1 cellular context compared by ENCODE assay signal in the genomic region with DNA sequence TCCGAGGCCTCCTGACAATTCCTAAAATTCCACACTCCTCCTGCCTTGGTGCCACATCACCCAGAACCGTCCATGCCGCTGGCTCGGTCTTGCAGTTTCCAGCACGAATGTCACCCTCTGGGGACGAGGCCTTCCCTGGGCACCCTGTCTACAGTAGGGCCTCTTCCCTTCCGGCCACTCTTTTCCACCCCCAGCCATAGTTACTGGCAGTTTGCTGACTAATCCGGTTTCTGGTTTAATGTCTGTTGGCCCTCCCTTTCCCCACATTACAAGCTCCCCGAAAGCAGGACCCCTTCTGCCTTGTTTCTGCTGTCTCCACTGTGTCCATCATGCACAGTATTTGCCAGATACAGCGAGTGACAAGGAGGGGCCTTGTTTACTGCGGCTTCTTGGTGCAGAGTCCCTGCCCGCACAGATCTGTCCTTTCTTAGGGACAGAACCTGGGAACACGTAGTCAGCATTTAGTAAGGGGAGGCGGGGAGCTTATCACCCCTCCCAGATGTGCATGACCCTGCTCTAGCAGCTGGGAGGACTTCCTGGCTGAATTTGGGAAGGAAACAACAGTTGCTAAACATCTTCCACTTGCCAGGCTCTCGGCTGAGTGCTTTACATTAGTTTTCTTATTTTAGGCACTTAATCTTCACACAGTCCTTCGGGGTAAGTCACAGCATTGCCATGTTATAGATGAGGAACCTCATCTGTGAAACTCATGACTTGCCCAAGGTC.
TF ChIP-seq lines count a peak whose summit lies in the region.

No MANE protein-coding gene starts in this region.

TF ChIP-seq in K562, 482 proteins besides CTCF, POLR2A, EP300 and RAD21 (continued from another document and continues in another):
- TF ChIP-seq, protein P1, sequence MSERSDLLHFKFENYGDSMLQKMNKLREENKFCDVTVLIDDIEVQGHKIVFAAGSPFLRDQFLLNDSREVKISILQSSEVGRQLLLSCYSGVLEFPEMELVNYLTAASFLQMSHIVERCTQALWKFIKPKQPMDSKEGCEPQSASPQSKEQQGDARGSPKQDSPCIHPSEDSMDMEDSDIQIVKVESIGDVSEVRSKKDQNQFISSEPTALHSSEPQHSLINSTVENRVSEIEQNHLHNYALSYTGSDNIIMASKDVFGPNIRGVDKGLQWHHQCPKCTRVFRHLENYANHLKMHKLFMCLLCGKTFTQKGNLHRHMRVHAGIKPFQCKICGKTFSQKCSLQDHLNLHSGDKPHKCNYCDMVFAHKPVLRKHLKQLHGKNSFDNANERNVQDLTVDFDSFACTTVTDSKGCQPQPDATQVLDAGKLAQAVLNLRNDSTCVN (CRISPR knock-in tag; IDR thresholded peaks at IDR 0.05) = no peak
- TF ChIP-seq ZNF445 (CRISPR knock-in tag; IDR thresholded peaks at IDR 0.05; ENCODE audit: low read depth) = no peak
- TF ChIP-seq ZKSCAN1 (IDR thresholded peaks at IDR 0.05; ENCODE audit: low read depth, low read length) = peak; percentile 97
- no peak for TF ChIP-seq BRF1 (IDR thresholded peaks at IDR 0.05; ENCODE audit: borderline replicate concordance, extremely low read depth, insufficient read length)
- no peak for TF ChIP-seq ZNF41 (CRISPR knock-in tag; conservative IDR thresholded peaks at IDR 0.05)
- TF ChIP-seq ZNF316 (IDR thresholded peaks at IDR 0.05) = peak; percentile 98
- no peak for TF ChIP-seq ZNF274 (IDR thresholded peaks at IDR 0.05; ENCODE audit: borderline replicate concordance, low read depth, low read length)
- TF ChIP-seq TAF1 (IDR thresholded peaks at IDR 0.05; ENCODE audit: control insufficient read depth, extremely low read depth, insufficient read depth, low read length, severe bottlenecking) = peak; percentile 51
- peak; percentile 61 to 71 for TF ChIP-seq MAZ (CRISPR knock-in tag; conservative IDR thresholded peaks at IDR 0.05 in 1 of 2, IDR thresholded peaks at IDR 0.05 in 1 of 2)
- no peak for TF ChIP-seq CHCHD3 (CRISPR knock-in tag; IDR thresholded peaks at IDR 0.05)
- peak; percentile 61; the same call in 1 of the 2 replicates for TF ChIP-seq SOX6 (IDR thresholded peaks at IDR 0.05)
- no peak for TF ChIP-seq HNRNPL (IDR thresholded peaks at IDR 0.05; ENCODE audit: low read depth, low read length)
- TF ChIP-seq FOXA3 (CRISPR knock-in tag; conservative IDR thresholded peaks at IDR 0.05 in 1 of 2, IDR thresholded peaks at IDR 0.05 in 1 of 2) = peak in 1 of 2 experiments; percentile 43; a peak in 1 of 4 replicates
- TF ChIP-seq, protein P2, sequence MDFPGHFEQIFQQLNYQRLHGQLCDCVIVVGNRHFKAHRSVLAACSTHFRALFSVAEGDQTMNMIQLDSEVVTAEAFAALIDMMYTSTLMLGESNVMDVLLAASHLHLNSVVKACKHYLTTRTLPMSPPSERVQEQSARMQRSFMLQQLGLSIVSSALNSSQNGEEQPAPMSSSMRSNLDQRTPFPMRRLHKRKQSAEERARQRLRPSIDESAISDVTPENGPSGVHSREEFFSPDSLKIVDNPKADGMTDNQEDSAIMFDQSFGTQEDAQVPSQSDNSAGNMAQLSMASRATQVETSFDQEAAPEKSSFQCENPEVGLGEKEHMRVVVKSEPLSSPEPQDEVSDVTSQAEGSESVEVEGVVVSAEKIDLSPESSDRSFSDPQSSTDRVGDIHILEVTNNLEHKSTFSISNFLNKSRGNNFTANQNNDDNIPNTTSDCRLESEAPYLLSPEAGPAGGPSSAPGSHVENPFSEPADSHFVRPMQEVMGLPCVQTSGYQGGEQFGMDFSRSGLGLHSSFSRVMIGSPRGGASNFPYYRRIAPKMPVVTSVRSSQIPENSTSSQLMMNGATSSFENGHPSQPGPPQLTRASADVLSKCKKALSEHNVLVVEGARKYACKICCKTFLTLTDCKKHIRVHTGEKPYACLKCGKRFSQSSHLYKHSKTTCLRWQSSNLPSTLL (IDR thresholded peaks at IDR 0.05) = no peak
- peak; percentile 62 for TF ChIP-seq ATF7 (IDR thresholded peaks at IDR 0.05)
- TF ChIP-seq PHF20 (IDR thresholded peaks at IDR 0.05; ENCODE audit: partially characterized antibody) = no peak
- no peak for TF ChIP-seq ZSCAN32 (CRISPR knock-in tag; IDR thresholded peaks at IDR 0.05)
- TF ChIP-seq, protein P3, sequence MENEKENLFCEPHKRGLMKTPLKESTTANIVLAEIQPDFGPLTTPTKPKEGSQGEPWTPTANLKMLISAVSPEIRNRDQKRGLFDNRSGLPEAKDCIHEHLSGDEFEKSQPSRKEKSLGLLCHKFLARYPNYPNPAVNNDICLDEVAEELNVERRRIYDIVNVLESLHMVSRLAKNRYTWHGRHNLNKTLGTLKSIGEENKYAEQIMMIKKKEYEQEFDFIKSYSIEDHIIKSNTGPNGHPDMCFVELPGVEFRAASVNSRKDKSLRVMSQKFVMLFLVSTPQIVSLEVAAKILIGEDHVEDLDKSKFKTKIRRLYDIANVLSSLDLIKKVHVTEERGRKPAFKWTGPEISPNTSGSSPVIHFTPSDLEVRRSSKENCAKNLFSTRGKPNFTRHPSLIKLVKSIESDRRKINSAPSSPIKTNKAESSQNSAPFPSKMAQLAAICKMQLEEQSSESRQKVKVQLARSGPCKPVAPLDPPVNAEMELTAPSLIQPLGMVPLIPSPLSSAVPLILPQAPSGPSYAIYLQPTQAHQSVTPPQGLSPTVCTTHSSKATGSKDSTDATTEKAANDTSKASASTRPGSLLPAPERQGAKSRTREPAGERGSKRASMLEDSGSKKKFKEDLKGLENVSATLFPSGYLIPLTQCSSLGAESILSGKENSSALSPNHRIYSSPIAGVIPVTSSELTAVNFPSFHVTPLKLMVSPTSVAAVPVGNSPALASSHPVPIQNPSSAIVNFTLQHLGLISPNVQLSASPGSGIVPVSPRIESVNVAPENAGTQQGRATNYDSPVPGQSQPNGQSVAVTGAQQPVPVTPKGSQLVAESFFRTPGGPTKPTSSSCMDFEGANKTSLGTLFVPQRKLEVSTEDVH (IDR thresholded peaks at IDR 0.05; ENCODE audit: low read depth, partially characterized antibody) = no peak
- TF ChIP-seq, protein P4, sequence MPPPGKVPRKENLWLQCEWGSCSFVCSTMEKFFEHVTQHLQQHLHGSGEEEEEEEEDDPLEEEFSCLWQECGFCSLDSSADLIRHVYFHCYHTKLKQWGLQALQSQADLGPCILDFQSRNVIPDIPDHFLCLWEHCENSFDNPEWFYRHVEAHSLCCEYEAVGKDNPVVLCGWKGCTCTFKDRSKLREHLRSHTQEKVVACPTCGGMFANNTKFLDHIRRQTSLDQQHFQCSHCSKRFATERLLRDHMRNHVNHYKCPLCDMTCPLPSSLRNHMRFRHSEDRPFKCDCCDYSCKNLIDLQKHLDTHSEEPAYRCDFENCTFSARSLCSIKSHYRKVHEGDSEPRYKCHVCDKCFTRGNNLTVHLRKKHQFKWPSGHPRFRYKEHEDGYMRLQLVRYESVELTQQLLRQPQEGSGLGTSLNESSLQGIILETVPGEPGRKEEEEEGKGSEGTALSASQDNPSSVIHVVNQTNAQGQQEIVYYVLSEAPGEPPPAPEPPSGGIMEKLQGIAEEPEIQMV (tag; conservative IDR thresholded peaks at IDR 0.05; ENCODE audit: low read depth) = no peak
- TF ChIP-seq HLTF (IDR thresholded peaks at IDR 0.05) = 0 out of 2 replicates have a peak, but pooled peaks have one; percentile 30
- peak; percentile 63 for TF ChIP-seq CREM (IDR thresholded peaks at IDR 0.05; ENCODE audit: low read depth)
- TF ChIP-seq, protein P5, sequence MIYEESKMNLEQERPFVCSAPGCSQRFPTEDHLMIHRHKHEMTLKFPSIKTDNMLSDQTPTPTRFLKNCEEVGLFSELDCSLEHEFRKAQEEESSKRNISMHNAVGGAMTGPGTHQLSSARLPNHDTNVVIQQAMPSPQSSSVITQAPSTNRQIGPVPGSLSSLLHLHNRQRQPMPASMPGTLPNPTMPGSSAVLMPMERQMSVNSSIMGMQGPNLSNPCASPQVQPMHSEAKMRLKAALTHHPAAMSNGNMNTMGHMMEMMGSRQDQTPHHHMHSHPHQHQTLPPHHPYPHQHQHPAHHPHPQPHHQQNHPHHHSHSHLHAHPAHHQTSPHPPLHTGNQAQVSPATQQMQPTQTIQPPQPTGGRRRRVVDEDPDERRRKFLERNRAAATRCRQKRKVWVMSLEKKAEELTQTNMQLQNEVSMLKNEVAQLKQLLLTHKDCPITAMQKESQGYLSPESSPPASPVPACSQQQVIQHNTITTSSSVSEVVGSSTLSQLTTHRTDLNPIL (CRISPR knock-in tag; IDR thresholded peaks at IDR 0.05) = no peak
- TF ChIP-seq ZC3H4 (CRISPR knock-in tag; IDR thresholded peaks at IDR 0.05; ENCODE audit: borderline replicate concordance) = no peak
- no peak for TF ChIP-seq XRCC3 (IDR thresholded peaks at IDR 0.05)
- TF ChIP-seq, protein P6, sequence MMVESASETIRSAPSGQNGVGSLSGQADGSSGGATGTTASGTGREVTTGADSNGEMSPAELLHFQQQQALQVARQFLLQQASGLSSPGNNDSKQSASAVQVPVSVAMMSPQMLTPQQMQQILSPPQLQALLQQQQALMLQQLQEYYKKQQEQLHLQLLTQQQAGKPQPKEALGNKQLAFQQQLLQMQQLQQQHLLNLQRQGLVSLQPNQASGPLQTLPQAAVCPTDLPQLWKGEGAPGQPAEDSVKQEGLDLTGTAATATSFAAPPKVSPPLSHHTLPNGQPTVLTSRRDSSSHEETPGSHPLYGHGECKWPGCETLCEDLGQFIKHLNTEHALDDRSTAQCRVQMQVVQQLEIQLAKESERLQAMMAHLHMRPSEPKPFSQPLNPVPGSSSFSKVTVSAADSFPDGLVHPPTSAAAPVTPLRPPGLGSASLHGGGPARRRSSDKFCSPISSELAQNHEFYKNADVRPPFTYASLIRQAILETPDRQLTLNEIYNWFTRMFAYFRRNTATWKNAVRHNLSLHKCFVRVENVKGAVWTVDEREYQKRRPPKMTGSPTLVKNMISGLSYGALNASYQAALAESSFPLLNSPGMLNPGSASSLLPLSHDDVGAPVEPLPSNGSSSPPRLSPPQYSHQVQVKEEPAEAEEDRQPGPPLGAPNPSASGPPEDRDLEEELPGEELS (CRISPR knock-in tag; IDR thresholded peaks at IDR 0.05; ENCODE audit: borderline replicate concordance) = no peak
- no peak for TF ChIP-seq ASH1L (IDR thresholded peaks at IDR 0.05; ENCODE audit: borderline replicate concordance, low read depth, partially characterized antibody)
- TF ChIP-seq ZNF3 (CRISPR knock-in tag; IDR thresholded peaks at IDR 0.05) = no peak
- TF ChIP-seq BRD9 (IDR thresholded peaks at IDR 0.05; ENCODE audit: low read depth, partially characterized antibody) = peak; percentile 80
- no peak for TF ChIP-seq ZNF707 (CRISPR knock-in tag; conservative IDR thresholded peaks at IDR 0.05)
- peak; percentile 78 for TF ChIP-seq NCOR1 (IDR thresholded peaks at IDR 0.05)
- no peak for TF ChIP-seq FIP1L1 (IDR thresholded peaks at IDR 0.05; ENCODE audit: low read depth, low read length, poor library complexity, severe bottlenecking)
- TF ChIP-seq, protein P7, sequence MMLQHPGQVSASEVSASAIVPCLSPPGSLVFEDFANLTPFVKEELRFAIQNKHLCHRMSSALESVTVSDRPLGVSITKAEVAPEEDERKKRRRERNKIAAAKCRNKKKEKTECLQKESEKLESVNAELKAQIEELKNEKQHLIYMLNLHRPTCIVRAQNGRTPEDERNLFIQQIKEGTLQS (IDR thresholded peaks at IDR 0.05) = peak; percentile 44; the same call in 1 of the 2 replicates
- TF ChIP-seq, protein P7 (CRISPR knock-in tag; conservative IDR thresholded peaks at IDR 0.05) = no peak
- peak; percentile 91 to 96 for TF ChIP-seq FOXK2 (conservative IDR thresholded peaks at IDR 0.05 in 1 of 2, IDR thresholded peaks at IDR 0.05 in 1 of 2; ENCODE audit: low read depth in 2 of 2)
- no peak for TF ChIP-seq ZNF436 (CRISPR knock-in tag; IDR thresholded peaks at IDR 0.05)
- TF ChIP-seq DACH1 (IDR thresholded peaks at IDR 0.05; ENCODE audit: partially characterized antibody) = peak; percentile 77
- no peak for TF ChIP-seq PHB (CRISPR knock-in tag; IDR thresholded peaks at IDR 0.05)
- TF ChIP-seq, protein P8, sequence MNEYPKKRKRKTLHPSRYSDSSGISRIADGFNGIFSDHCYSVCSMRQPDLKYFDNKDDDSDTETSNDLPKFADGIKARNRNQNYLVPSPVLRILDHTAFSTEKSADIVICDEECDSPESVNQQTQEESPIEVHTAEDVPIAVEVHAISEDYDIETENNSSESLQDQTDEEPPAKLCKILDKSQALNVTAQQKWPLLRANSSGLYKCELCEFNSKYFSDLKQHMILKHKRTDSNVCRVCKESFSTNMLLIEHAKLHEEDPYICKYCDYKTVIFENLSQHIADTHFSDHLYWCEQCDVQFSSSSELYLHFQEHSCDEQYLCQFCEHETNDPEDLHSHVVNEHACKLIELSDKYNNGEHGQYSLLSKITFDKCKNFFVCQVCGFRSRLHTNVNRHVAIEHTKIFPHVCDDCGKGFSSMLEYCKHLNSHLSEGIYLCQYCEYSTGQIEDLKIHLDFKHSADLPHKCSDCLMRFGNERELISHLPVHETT (CRISPR knock-in tag; conservative IDR thresholded peaks at IDR 0.05 in 1 of 2, IDR thresholded peaks at IDR 0.05 in 1 of 2) = peak in 1 of 2 experiments; percentile 67; a peak in 1 of 4 replicates
- TF ChIP-seq ZFX (CRISPR knock-in tag; IDR thresholded peaks at IDR 0.05) = peak; percentile 77
- TF ChIP-seq, protein P9, sequence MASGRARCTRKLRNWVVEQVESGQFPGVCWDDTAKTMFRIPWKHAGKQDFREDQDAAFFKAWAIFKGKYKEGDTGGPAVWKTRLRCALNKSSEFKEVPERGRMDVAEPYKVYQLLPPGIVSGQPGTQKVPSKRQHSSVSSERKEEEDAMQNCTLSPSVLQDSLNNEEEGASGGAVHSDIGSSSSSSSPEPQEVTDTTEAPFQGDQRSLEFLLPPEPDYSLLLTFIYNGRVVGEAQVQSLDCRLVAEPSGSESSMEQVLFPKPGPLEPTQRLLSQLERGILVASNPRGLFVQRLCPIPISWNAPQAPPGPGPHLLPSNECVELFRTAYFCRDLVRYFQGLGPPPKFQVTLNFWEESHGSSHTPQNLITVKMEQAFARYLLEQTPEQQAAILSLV (tag; IDR thresholded peaks at IDR 0.05) = peak; percentile 11; the same call in 1 of the 2 replicates
- TF ChIP-seq ZSCAN29 (IDR thresholded peaks at IDR 0.05) = no peak
- TF ChIP-seq ZEB2 (IDR thresholded peaks at IDR 0.05) = 0 out of 2 replicates have a peak, but pooled peaks have one; percentile 16
- no peak for TF ChIP-seq ELF4 (CRISPR knock-in tag; IDR thresholded peaks at IDR 0.05)
- TF ChIP-seq YY1 (IDR thresholded peaks at IDR 0.05; ENCODE audit: borderline replicate concordance in 1 of 3, control insufficient read depth in 1 of 3, extremely low read depth in 1 of 3, insufficient read depth in 3 of 3, insufficient read length in 1 of 3, insufficient replicate concordance in 2 of 3, low read depth in 1 of 3, low read length in 2 of 3) = peak in 1 of 3 experiments; percentile 34
- peak in 1 of 2 experiments; percentile 50; a peak in 1 of 4 replicates for TF ChIP-seq HDAC1 (IDR thresholded peaks at IDR 0.05)
- TF ChIP-seq CCAR2 (IDR thresholded peaks at IDR 0.05; ENCODE audit: low read depth, low read length) = no peak
- TF ChIP-seq ZNF766 (CRISPR knock-in tag; conservative IDR thresholded peaks at IDR 0.05) = no peak
- TF ChIP-seq FUS (optimal IDR thresholded peaks at IDR 0.05; ENCODE audit: low read depth, low read length) = no peak
- peak; percentile 27 for TF ChIP-seq EGR1 (conservative IDR thresholded peaks at IDR 0.05)
- peak; percentile 59; the same call in 1 of the 2 replicates for TF ChIP-seq NR2C1 (IDR thresholded peaks at IDR 0.05)
- peak; percentile 51 for TF ChIP-seq NR2C1 (tag; IDR thresholded peaks at IDR 0.05)
